27 cellular contexts compared by ENCODE assay signal in the genomic region with DNA sequence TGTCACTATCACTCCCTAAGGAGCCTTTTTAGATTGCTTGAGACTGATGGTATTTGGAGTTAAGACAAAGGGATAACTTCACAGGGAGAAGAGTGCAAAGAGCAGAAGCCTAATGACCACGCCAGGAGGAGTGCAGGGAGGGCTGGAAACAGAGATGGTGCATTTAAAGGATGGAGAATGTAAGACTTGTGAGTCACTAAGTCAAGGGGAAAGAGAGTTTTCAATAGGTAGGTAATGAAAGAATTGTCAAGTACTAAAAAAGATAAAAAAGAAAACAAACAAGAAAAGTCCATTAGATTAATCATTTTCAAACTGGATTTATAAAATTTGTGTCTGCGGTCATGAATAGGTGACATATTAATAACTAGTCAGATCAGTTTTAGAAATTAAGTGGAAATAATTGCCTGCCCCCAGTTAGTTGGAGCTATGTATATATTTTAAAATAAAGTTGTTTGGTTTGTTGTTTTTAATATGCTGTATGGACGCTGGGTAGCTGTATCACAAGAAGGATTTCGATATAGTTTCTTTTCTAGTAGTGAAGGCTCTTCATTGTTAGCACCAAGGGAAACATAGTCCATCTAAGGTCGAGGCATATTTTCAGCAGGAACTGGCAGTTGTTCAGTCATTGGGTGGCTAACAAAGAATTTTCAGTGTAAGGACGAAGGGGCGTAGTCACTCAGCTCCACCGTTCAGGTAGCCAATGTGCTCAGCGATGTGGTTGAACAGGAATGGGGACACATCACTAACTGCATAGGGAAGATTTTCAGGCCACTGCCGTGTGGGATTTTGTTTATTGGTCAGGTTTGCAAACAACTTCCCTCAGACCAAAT.
DNase-seq lines count a peak whose midpoint lies in the region; ATAC-seq and TF ChIP-seq lines count a peak whose summit lies in the region.
"Had no signal": no experiment of that assay in that cellular context is flagged by ENCODE, and none has a peak within 500 bp of the region (broad histone marks: within the 10 kb centered on the region; RNA-seq: fewer than 3 reads in every experiment).

No MANE protein-coding gene starts in this region.

- H4K91ac ChIP-seq in mesenchymal stem cell (ENCODE audit: low read length) = no peak overlapping the region

- H3K4me2 ChIP-seq in mesenchymal stem cell (ENCODE audit: low read length, poor library complexity, severe bottlenecking) (no peak overlapping the region), hepatocyte (no peak overlapping the region)
- H3K4me2 ChIP-seq: GM23338 had no signal

- H3K27ac Mint-ChIP-seq in WTC11 = no peak overlapping the region
- H3K27ac Mint-ChIP-seq: CD14-positive monocyte; CD8-positive, alpha-beta memory T cell; GM23338; H9 had no signal

- H3K4me3 Mint-ChIP-seq in WTC11 = no peak overlapping the region
- H3K4me3 Mint-ChIP-seq: CD14-positive monocyte; CD8-positive, alpha-beta memory T cell; GM23338; H9 had no signal

- peaks cover 6% of the 10 kb centered on the region for H3K4me1 Mint-ChIP-seq in WTC11
- H3K4me1 Mint-ChIP-seq: CD14-positive monocyte; CD8-positive, alpha-beta memory T cell; H9 had no signal

- H3K27me3 ChIP-seq in Panc1 (ENCODE audit: control insufficient read depth, insufficient read depth, low read length) (no peaks in the 10 kb centered on the region), mesenchymal stem cell (ENCODE audit: control insufficient read depth in 1 of 2, insufficient read depth in 1 of 2, low read length in 2 of 2) (no peaks in the 10 kb centered on the region), hepatocyte (no peaks in the 10 kb centered on the region)
- H3K27me3 ChIP-seq: SJSA1 had no signal

- no peak overlapping the region for H3K23ac ChIP-seq in mesenchymal stem cell (ENCODE audit: low read length in 2 of 2)

- H2AFZ ChIP-seq in mesenchymal stem cell (ENCODE audit: low read depth, low read length) (no peak overlapping the region), hepatocyte (no peak overlapping the region)
- H2AFZ ChIP-seq: GM23338 had no signal

- H2BK12ac ChIP-seq in mesenchymal stem cell (ENCODE audit: low read length in 2 of 2) = no peak overlapping the region

- DNase-seq in Panc1 (ENCODE audit: low read depth, low spot score) (no peak), epithelial cell of proximal tubule (ENCODE audit: low read depth) (peak; percentile 6), mesenchymal stem cell (no peak), hepatocyte (ENCODE audit: low spot score) (no peak), WTC11 (ENCODE audit: low spot score) (no peak)
- no peak for DNase-seq in stimulated activated CD4-positive, alpha-beta T cell treated with anti-CD3 and anti-CD28 coated beads, Interleukin-4, amount 100 ng/mL, for 24 hours
- DNase-seq: ACHN; BE2C; CD8-positive, alpha-beta memory T cell; DMS153; DND-41; H9; KBM-7; MV-4-11; NCI-H1105 treated with DMSO at 0.1 percent for 48 hours; NCI-H2029; NCI-H446 treated with DMSO at 0.1 percent for 48 hours; NCI-H526; NCI-H82; NK-92 treated with Interleukin-12 subunit alpha and Interleukin-12 subunit beta, amount 100 ng/mL, for 24 hours; PC-3; Right ventricle myocardium superior; RPMI8226 had no signal

- H3K9ac ChIP-seq in mesenchymal stem cell (ENCODE audit: low read length) = no peak overlapping the region

- peak overlapping the region; percentile 94 for H2BK5ac ChIP-seq in mesenchymal stem cell (ENCODE audit: low read depth, low read length, poor library complexity, severe bottlenecking)

- POLR2A ChIA-PET in Panc1 (lab: Charles Lee) = no interaction called here
- POLR2A ChIA-PET in WTC11 (lab: Charles Lee) = no interaction called here

- H3K18ac ChIP-seq in mesenchymal stem cell (ENCODE audit: low read depth in 1 of 2, low read length in 2 of 2) = no peak overlapping the region

- H4K8ac ChIP-seq in mesenchymal stem cell (ENCODE audit: low read length) = no peak overlapping the region

- H3K27ac ChIP-seq in Panc1 (ENCODE audit: low read length) (peak overlapping the region; percentile 37; the same call in 1 of the 2 replicates), mesenchymal stem cell (ENCODE audit: low read length, poor library complexity, severe bottlenecking) (peak overlapping the region; percentile 97), hepatocyte (no peak overlapping the region)
- H3K27ac ChIP-seq: SJSA1 had no signal

- H2BK15ac ChIP-seq in mesenchymal stem cell (ENCODE audit: low read depth, poor library complexity, severe bottlenecking) = no peak overlapping the region

- H2BK120ac ChIP-seq in mesenchymal stem cell (ENCODE audit: low read depth, low read length) = no peak overlapping the region

- TF ChIP-seq CTCF in Panc1 (IDR thresholded peaks at IDR 0.05) = no peak
- no peak for TF ChIP-seq CTCF in epithelial cell of proximal tubule (conservative IDR thresholded peaks at IDR 0.05; ENCODE audit: low read depth, low read length)
- no peak for TF ChIP-seq CTCF in hepatocyte (IDR thresholded peaks at IDR 0.05; ENCODE audit: poor library complexity)
- no peak for TF ChIP-seq CTCF in WTC11 (IDR thresholded peaks at IDR 0.05)

- H3K4me3 ChIP-seq in Panc1 (ENCODE audit: low read depth in 2 of 2, low read length in 2 of 2) = no peak overlapping the region
- no peak overlapping the region for H3K4me3 ChIP-seq in epithelial cell of proximal tubule (ENCODE audit: low read depth, low read length)
- no peak overlapping the region for H3K4me3 ChIP-seq in mesenchymal stem cell (ENCODE audit: insufficient read depth in 1 of 2, low read depth in 1 of 2, low read length in 2 of 2)
- H3K4me3 ChIP-seq in hepatocyte = no peak overlapping the region
- H3K4me3 ChIP-seq: GM23338, SJSA1 had no signal

- in situ Hi-C loops in Panc1 (cut with HindIII; ENCODE audit: low pct_unique_long_range_greater_than_20kb, low sequenced_read_pairs) = no loop called here

- 91% methylated on average over 9 of the region's 10 CpGs for WGBS in mesenchymal stem cell
- 80% methylated on average over 10 of the region's 10 CpGs for WGBS in hepatocyte (ENCODE audit: low lambda C conversion rate, missing lambda C conversion rate)

- H3K9me3 ChIP-seq in Panc1 (ENCODE audit: control insufficient read depth, insufficient read depth, low read depth, low read length) = no peaks in the 10 kb centered on the region
- H3K9me3 ChIP-seq in mesenchymal stem cell (ENCODE audit: control insufficient read depth, low read length) = no peaks in the 10 kb centered on the region
- no peaks in the 10 kb centered on the region for H3K9me3 ChIP-seq in hepatocyte (ENCODE audit: low read depth)
- H3K9me3 ChIP-seq: BE2C, SJSA1 had no signal

- no TSS peak for BruUV-seq in Panc1 (replicated peaks; lab: Mats Ljungman, UMichigan)

- peak overlapping the region; percentile 47 for H2AK5ac ChIP-seq in mesenchymal stem cell (ENCODE audit: low read length, severe bottlenecking)

- H3K36me3 Mint-ChIP-seq in WTC11 = no peaks in the 10 kb centered on the region
- H3K36me3 Mint-ChIP-seq: CD14-positive monocyte; CD8-positive, alpha-beta memory T cell had no signal

- CTCF ChIA-PET in Panc1 (lab: Charles Lee) = no interaction called here
- CTCF ChIA-PET in WTC11 (lab: Charles Lee) = no interaction called here

- H3K4ac ChIP-seq in mesenchymal stem cell (ENCODE audit: low read depth in 1 of 2, low read length in 2 of 2) = no peak overlapping the region

- H3K4me1 ChIP-seq in Panc1 (ENCODE audit: control insufficient read depth, insufficient read depth, low read length) (no peaks in the 10 kb centered on the region), mesenchymal stem cell (ENCODE audit: control insufficient read depth, insufficient read depth, low read depth, low read length) (no peaks in the 10 kb centered on the region), hepatocyte (ENCODE audit: insufficient read depth) (no peaks in the 10 kb centered on the region)
- H3K4me1 ChIP-seq: BE2C, SJSA1 had no signal

- H3K36me3 ChIP-seq in Panc1 (ENCODE audit: control insufficient read depth, insufficient read depth, low read length) = no peaks in the 10 kb centered on the region
- H3K36me3 ChIP-seq in mesenchymal stem cell (ENCODE audit: control insufficient read depth in 1 of 2, insufficient read depth in 2 of 2, low read depth in 1 of 2, low read length in 2 of 2) = no peaks in the 10 kb centered on the region
- no peaks in the 10 kb centered on the region for H3K36me3 ChIP-seq in hepatocyte (replicated peaks; ENCODE audit: insufficient read depth, low read depth)
- H3K36me3 ChIP-seq: BE2C, SJSA1 had no signal

- H3K79me1 ChIP-seq in mesenchymal stem cell (replicated peaks; ENCODE audit: low read length, poor library complexity, severe bottlenecking) = no peaks in the 10 kb centered on the region

- ATAC-seq in Panc1 (no peak), GM21367 (IDR thresholded peaks at IDR 0.05; ENCODE audit: unreplicated experiment) (no peak), WTC11 (no peak)
- ATAC-seq: GM23338, PC-3 had no signal

- H3K9me2 ChIP-seq in hepatocyte (replicated peaks; ENCODE audit: insufficient read depth) = no peaks in the 10 kb centered on the region

- intact Hi-C loops in Panc1 (cut with micrococcal nuclease; ENCODE audit: unreplicated experiment) = no loop called here

- H4K20me1 ChIP-seq in hepatocyte (ENCODE audit: insufficient read depth, poor library complexity, severe bottlenecking) = no peaks in the 10 kb centered on the region

- H3K27me3 Mint-ChIP-seq in WTC11 (ENCODE audit: low read depth) = no peaks in the 10 kb centered on the region
- H3K27me3 Mint-ChIP-seq: CD8-positive, alpha-beta memory T cell had no signal

- H3K79me2 ChIP-seq in hepatocyte = no peaks in the 10 kb centered on the region

- no peak overlapping the region for H3K14ac ChIP-seq in mesenchymal stem cell (ENCODE audit: low read length in 2 of 2)

- peaks cover 2% of the 10 kb centered on the region for H3K9me3 Mint-ChIP-seq in WTC11
- H3K9me3 Mint-ChIP-seq: GM23338, H9 had no signal

TF ChIP-seq in WTC11, 78 proteins besides CTCF, POLR2A, EP300 and RAD21 (continues in another document):
- TF ChIP-seq ZNF671 (CRISPR knock-in tag; IDR thresholded peaks at IDR 0.05) (no peak), ZNF263 (CRISPR knock-in tag; IDR thresholded peaks at IDR 0.05; ENCODE audit: low read depth) (no peak), NR3C1 (CRISPR knock-in tag; conservative IDR thresholded peaks at IDR 0.05; ENCODE audit: low read depth) (no peak), ATF1 (CRISPR knock-in tag; IDR thresholded peaks at IDR 0.05) (no peak)
- TF ChIP-seq, protein P1, sequence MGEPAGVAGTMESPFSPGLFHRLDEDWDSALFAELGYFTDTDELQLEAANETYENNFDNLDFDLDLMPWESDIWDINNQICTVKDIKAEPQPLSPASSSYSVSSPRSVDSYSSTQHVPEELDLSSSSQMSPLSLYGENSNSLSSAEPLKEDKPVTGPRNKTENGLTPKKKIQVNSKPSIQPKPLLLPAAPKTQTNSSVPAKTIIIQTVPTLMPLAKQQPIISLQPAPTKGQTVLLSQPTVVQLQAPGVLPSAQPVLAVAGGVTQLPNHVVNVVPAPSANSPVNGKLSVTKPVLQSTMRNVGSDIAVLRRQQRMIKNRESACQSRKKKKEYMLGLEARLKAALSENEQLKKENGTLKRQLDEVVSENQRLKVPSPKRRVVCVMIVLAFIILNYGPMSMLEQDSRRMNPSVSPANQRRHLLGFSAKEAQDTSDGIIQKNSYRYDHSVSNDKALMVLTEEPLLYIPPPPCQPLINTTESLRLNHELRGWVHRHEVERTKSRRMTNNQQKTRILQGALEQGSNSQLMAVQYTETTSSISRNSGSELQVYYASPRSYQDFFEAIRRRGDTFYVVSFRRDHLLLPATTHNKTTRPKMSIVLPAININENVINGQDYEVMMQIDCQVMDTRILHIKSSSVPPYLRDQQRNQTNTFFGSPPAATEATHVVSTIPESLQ (CRISPR knock-in tag; IDR thresholded peaks at IDR 0.05) = no peak
